ENCODE assay signal across 8 cellular contexts in genomic region chr11:31509017-31509411, GRCh38. TPM values are rescaled to one million over a fixed set of nuclear protein-coding genes. Genes with fewer than 3 reads are reported as not detected.
DNase-seq lines count a peak whose midpoint lies in the region; ATAC-seq, FAIRE-seq and TF ChIP-seq lines count a peak whose summit lies in the region.

No MANE protein-coding gene starts in this region.

- H3K4me1 ChIP-seq in ES-I3 (ENCODE audit: insufficient read depth, low read length) (no peaks in the 10 kb centered on the region), lung (ENCODE audit: control insufficient read depth in 2 of 2, insufficient read depth in 2 of 2, low read length in 2 of 2) (no peaks in the 10 kb centered on the region), aorta (ENCODE audit: control insufficient read depth in 1 of 2, insufficient read depth in 2 of 2, low read length in 2 of 2) (no peaks in the 10 kb centered on the region)

- DNase-seq in KG1 (lab: John Stamatoyannopoulos, UW): peak; percentile 72
- DNase-seq in brain microvascular endothelial cell: no peak
- DNase-seq in lung (ENCODE audit: low spot score): no peak
- no peak for DNase-seq in aorta
- no peak for DNase-seq in GM19239 (ENCODE audit: insufficient read length, low spot score)
- DNase-seq in epidermal melanocyte (ENCODE audit: insufficient read length, low spot score): no peak

- peak overlapping the region; percentile 16 for H3K27ac ChIP-seq in brain microvascular endothelial cell
- H3K27ac ChIP-seq in lung (ENCODE audit: low read depth in 1 of 2, low read length in 1 of 2): peak overlapping the region; percentile 40 to 83
- H3K27ac ChIP-seq in aorta (ENCODE audit: low read depth in 1 of 2, low read length in 2 of 2): no peak overlapping the region

- H3K9me3 ChIP-seq in ES-I3 (ENCODE audit: control insufficient read depth, insufficient read depth, low read length) (no peaks in the 10 kb centered on the region), lung (ENCODE audit: control insufficient read depth in 2 of 2, insufficient read depth in 1 of 2, low read length in 1 of 2) (no peaks in the 10 kb centered on the region), aorta (ENCODE audit: control insufficient read depth, low read length) (no peaks in the 10 kb centered on the region)

- H3K27me3 ChIP-seq in brain microvascular endothelial cell (replicated peaks) (no peaks in the 10 kb centered on the region), lung (ENCODE audit: control insufficient read depth, insufficient read depth) (no peaks in the 10 kb centered on the region), aorta (ENCODE audit: control insufficient read depth in 1 of 2, insufficient read depth in 2 of 2, low read length in 1 of 2) (no peaks in the 10 kb centered on the region)

- intact Hi-C loops in aorta (cut with DNase I): no loop called here

- H3K9ac ChIP-seq in ES-I3 (ENCODE audit: low read depth, low read length): peak overlapping the region; percentile 87

- H3K4me3 ChIP-seq in brain microvascular endothelial cell (ENCODE audit: low read depth, low read length) (peak overlapping the region; percentile 86), lung (peak overlapping the region; percentile 61), aorta (ENCODE audit: low read length in 2 of 2) (peak overlapping the region; percentile 87 to 97)

- TF ChIP-seq CTCF in brain microvascular endothelial cell (IDR thresholded peaks at IDR 0.05; ENCODE audit: low read depth, low read length, missing control alignments) (no peak), lung (IDR thresholded peaks at IDR 0.05; ENCODE audit: control extremely low read depth, extremely low read depth) (no peak)

- in situ Hi-C loops in brain microvascular endothelial cell (cut with HindIII; ENCODE audit: low pct_ligation_motif_present, low sequenced_read_pairs): no loop called here

- 1 to 2% methylated on average over 8 of the region's 8 CpGs for WGBS in lung, 2 donors
- 1 to 2% methylated on average over 8 of the region's 8 CpGs for WGBS in aorta, 2 donors

- no peaks in the 10 kb centered on the region for H3K36me3 ChIP-seq in ES-I3 (ENCODE audit: insufficient read depth, low read length)
- no peaks in the 10 kb centered on the region for H3K36me3 ChIP-seq in brain microvascular endothelial cell (replicated peaks)
- H3K36me3 ChIP-seq in lung (ENCODE audit: control insufficient read depth in 2 of 2, insufficient read depth in 2 of 2, low read length in 2 of 2): no peaks in the 10 kb centered on the region
- H3K36me3 ChIP-seq in aorta (ENCODE audit: control insufficient read depth in 1 of 2, insufficient read depth in 2 of 2, low read length in 1 of 2): no peaks in the 10 kb centered on the region

- no peak for FAIRE-seq in GM19239 (lab: Jason Lieb, UNC)

- ATAC-seq in GM21381 (IDR thresholded peaks at IDR 0.05; ENCODE audit: unreplicated experiment) (peak; percentile 5), lung (ENCODE audit: insufficient read depth, low FRiP score) (no peak), aorta (ENCODE audit: low FRiP score) (peak; percentile 19)

RNA-seq across cellular contexts. Expression of gene IMMP1L, which starts 0.4 kb away (rescaled TPM):
- total RNA-seq in lung: 10 to 100 TPM; 12.6 to 25.7 TPM
- 10 to 100 TPM; 12.6 to 47.9 TPM for polyA plus RNA-seq in lung
- total RNA-seq in aorta: 10 to 100 TPM; 13.5 to 14.2 TPM
- 10 to 100 TPM in 1 of 2 donors, 1 to 10 TPM in 1; 8.5 to 25.1 TPM for polyA plus RNA-seq in aorta

RNA-seq across cellular contexts. Expression of gene ELP4, which starts 0.6 kb away (rescaled TPM):
- total RNA-seq in lung (10 to 100 TPM; 13.6 to 47.8 TPM), aorta (10 to 100 TPM; 14.0 to 17.9 TPM)
- polyA plus RNA-seq in lung (10 to 100 TPM in 1 of 2 donors, 1 to 10 TPM in 1; 7.7 to 13.8 TPM), aorta (1 to 10 TPM; 6.8 to 8.7 TPM)

Comparison
In these comparisons a context has a peak if more than half of its experiments do, and no peak if none do; other contexts are left out.
1. H3K27ac ChIP-seq: peak in brain microvascular endothelial cell (single experiment) and lung (2 of 2); none in aorta (0 of 2).
2. Peak in every context shown above with its lines, with median percentiles within 50 percentile points of each other: H3K4me3 ChIP-seq.